8 cellular contexts compared by ENCODE assay signal in genomic region chr5:71445523-71446154, GRCh38. TPM values are rescaled to one million over a fixed set of nuclear protein-coding genes. Genes with fewer than 3 reads are reported as not detected.
DNase-seq lines count a peak whose midpoint lies in the region; ATAC-seq and TF ChIP-seq lines count a peak whose summit lies in the region.
"Not testable (repeated sequence)": the region's sequence is repeated elsewhere in the genome, so short reads cannot be mapped to it uniquely, and the experiment has no call there.

No MANE protein-coding gene starts in this region.

- not testable (repeated sequence) for H3K9ac ChIP-seq in HUES64 (ENCODE audit: low read depth, low read length); PC-3 (ENCODE audit: low read length); endodermal cell (ENCODE audit: extremely low read depth, low read length, poor library complexity, severe bottlenecking)

- DNase-seq in Caco-2 (peak; percentile 12 to 45), endodermal cell (peak; percentile 65), testis (peak; percentile 29)
- DNase-seq in PC-3; activated CD8-positive, alpha-beta memory T cell treated with anti-CD3 and anti-CD28 coated beads, Interleukin-2, amount 10 ng/mL, durations not matched to agents 7 days and 5 days; kidney epithelial cell (ENCODE audit: low read depth); nephron progenitor cell: not testable (repeated sequence)

- BruUV-seq in Caco-2 (replicated peaks; lab: Mats Ljungman, UMichigan); PC-3 (replicated peaks; lab: Mats Ljungman, UMichigan): not testable (repeated sequence)

- H3K4me3 Mint-ChIP-seq in Caco-2 (ENCODE audit: unreplicated experiment), result peak overlapping the region; percentile 50
- not testable (repeated sequence) for H3K4me3 Mint-ChIP-seq in activated CD8-positive, alpha-beta memory T cell treated with anti-CD3 and anti-CD28 coated beads, Interleukin-2, amount 10 ng/mL, durations not matched to agents 7 days and 5 days
- peak overlapping the region; percentile 49 for H3K4me3 Mint-ChIP-seq in endodermal cell
- peak overlapping the region; percentile 83 for H3K4me3 Mint-ChIP-seq in nephron progenitor cell

- not testable (repeated sequence) for H3K4me1 ChIP-seq in Caco-2; HUES64 (ENCODE audit: insufficient read depth, low read length); PC-3 (ENCODE audit: insufficient read depth, low read length); endodermal cell (ENCODE audit: control insufficient read depth, insufficient read depth, low read length); testis

- TF ChIP-seq POLR2A in testis (IDR thresholded peaks at IDR 0.05), result not testable (repeated sequence)

- H3K36me3 ChIP-seq in Caco-2 (ENCODE audit: control insufficient read depth, insufficient read depth, low read length); HUES64 (ENCODE audit: insufficient read depth, low read length); PC-3 (ENCODE audit: low read depth, low read length); endodermal cell (ENCODE audit: control insufficient read depth, insufficient read depth, low read length); kidney epithelial cell (ENCODE audit: control insufficient read depth, insufficient read depth, low read length); testis (ENCODE audit: low read depth, missing control alignments): not testable (repeated sequence)

- not testable (repeated sequence) for H2AFZ ChIP-seq in PC-3 (ENCODE audit: low read length)

- intact Hi-C loops in Caco-2 (cut with micrococcal nuclease; ENCODE audit: unreplicated experiment); PC-3 (cut with micrococcal nuclease); testis (cut with DNase I; ENCODE audit: low total_unique reads): not testable (repeated sequence)

- TF ChIP-seq CTCF in Caco-2 (IDR thresholded peaks at IDR 0.05; ENCODE audit: insufficient read depth in 1 of 2, low read depth in 1 of 2, low read length in 1 of 2, severe bottlenecking in 1 of 2, unreplicated experiment in 1 of 2); PC-3 (conservative IDR thresholded peaks at IDR 0.05; ENCODE audit: low read depth, low read length); endodermal cell (conservative IDR thresholded peaks at IDR 0.05); kidney epithelial cell (IDR thresholded peaks at IDR 0.05; ENCODE audit: insufficient read depth, low read length, poor library complexity, severe bottlenecking); nephron progenitor cell (IDR thresholded peaks at IDR 0.05); testis (IDR thresholded peaks at IDR 0.05): not testable (repeated sequence)

- WGBS in HUES64, result 6% methylated on average over 5 of the region's 20 CpGs
- 1 to 9% methylated on average over 6 to 11 of the region's 20 CpGs for WGBS in endodermal cell (ENCODE audit: insufficient coverage in 1 of 2, insufficient read length in 1 of 2), 2 experiments
- WGBS in testis, 2 donors, result 3 to 6% methylated on average over 4 to 10 of the region's 20 CpGs

- CTCF ChIA-PET in Caco-2 (lab: Charles Lee); PC-3 (lab: Charles Lee); activated CD8-positive, alpha-beta memory T cell treated with anti-CD3 and anti-CD28 coated beads, Interleukin-2, amount 10 ng/mL, durations not matched to agents 7 days and 5 days (lab: Charles Lee): not testable (repeated sequence)

- H3K4me1 Mint-ChIP-seq in Caco-2 (ENCODE audit: low read depth, unreplicated experiment), result not testable (repeated sequence)
- H3K4me1 Mint-ChIP-seq in activated CD8-positive, alpha-beta memory T cell treated with anti-CD3 and anti-CD28 coated beads, Interleukin-2, amount 10 ng/mL, durations not matched to agents 7 days and 5 days, result peaks cover 10% of the 10 kb centered on the region
- H3K4me1 Mint-ChIP-seq in endodermal cell (peaks cover 10% of the 10 kb centered on the region), nephron progenitor cell (peaks cover 10% of the 10 kb centered on the region)

- not testable (repeated sequence) for H3K79me2 ChIP-seq in PC-3 (ENCODE audit: low read length)

- H3K27ac Mint-ChIP-seq in Caco-2 (ENCODE audit: unreplicated experiment); activated CD8-positive, alpha-beta memory T cell treated with anti-CD3 and anti-CD28 coated beads, Interleukin-2, amount 10 ng/mL, durations not matched to agents 7 days and 5 days; endodermal cell; nephron progenitor cell: not testable (repeated sequence)

- H3K36me3 Mint-ChIP-seq in Caco-2 (ENCODE audit: insufficient read depth, unreplicated experiment); activated CD8-positive, alpha-beta memory T cell treated with anti-CD3 and anti-CD28 coated beads, Interleukin-2, amount 10 ng/mL, durations not matched to agents 7 days and 5 days; endodermal cell (ENCODE audit: low read depth); nephron progenitor cell (ENCODE audit: low read depth): not testable (repeated sequence)

- H3K9me2 ChIP-seq in PC-3 (replicated peaks; ENCODE audit: low read length), result not testable (repeated sequence)

- ATAC-seq in PC-3, result peak; percentile 35; the same call in 1 of the 2 replicates
- ATAC-seq in activated CD8-positive, alpha-beta memory T cell treated with anti-CD3 and anti-CD28 coated beads, Interleukin-2, amount 10 ng/mL, durations not matched to agents 7 days and 5 days, result peak; percentile 38

- H4K20me1 ChIP-seq in PC-3 (ENCODE audit: low read length), result not testable (repeated sequence)

- not testable (repeated sequence) for H3K9me3 Mint-ChIP-seq in Caco-2 (ENCODE audit: unreplicated experiment); activated CD8-positive, alpha-beta memory T cell treated with anti-CD3 and anti-CD28 coated beads, Interleukin-2, amount 10 ng/mL, durations not matched to agents 7 days and 5 days (ENCODE audit: low read depth); endodermal cell; nephron progenitor cell

- H3K27me3 Mint-ChIP-seq in Caco-2 (ENCODE audit: insufficient read depth, unreplicated experiment), result not testable (repeated sequence)
- peaks cover 42% of the 10 kb centered on the region for H3K27me3 Mint-ChIP-seq in activated CD8-positive, alpha-beta memory T cell treated with anti-CD3 and anti-CD28 coated beads, Interleukin-2, amount 10 ng/mL, durations not matched to agents 7 days and 5 days
- peaks cover 32% of the 10 kb centered on the region for H3K27me3 Mint-ChIP-seq in endodermal cell (ENCODE audit: insufficient read depth)
- peaks cover 29% of the 10 kb centered on the region for H3K27me3 Mint-ChIP-seq in nephron progenitor cell (ENCODE audit: low read depth, poor library complexity)

- H3F3A ChIP-seq in PC-3 (ENCODE audit: low read length, unreplicated experiment), result not testable (repeated sequence)

- not testable (repeated sequence) for H3K9me3 ChIP-seq in Caco-2; HUES64 (ENCODE audit: insufficient read depth, low read depth, low read length); PC-3 (ENCODE audit: low read length); endodermal cell (ENCODE audit: control insufficient read depth, low read length); testis

- not testable (repeated sequence) for H3K27me3 ChIP-seq in Caco-2 (replicated peaks; ENCODE audit: control insufficient read depth, insufficient read depth, low read length); endodermal cell (ENCODE audit: control insufficient read depth, insufficient read depth, low read length, poor library complexity, severe bottlenecking); kidney epithelial cell (ENCODE audit: control insufficient read depth, insufficient read depth, low read length); testis
- H3K27me3 ChIP-seq in HUES64 (ENCODE audit: insufficient read depth, low read length) (peaks cover 27% of the 10 kb centered on the region), PC-3 (ENCODE audit: low read length) (peaks cover 27% of the 10 kb centered on the region)

- peak overlapping the region; percentile 34; the same call in 1 of the 2 replicates for H3K4me2 ChIP-seq in PC-3 (ENCODE audit: low read length)

- H3K27ac ChIP-seq in HUES64 (ENCODE audit: low read depth, low read length); PC-3 (ENCODE audit: low read length); endodermal cell (ENCODE audit: low read depth, low read length); testis: not testable (repeated sequence)

- H3K4me3 ChIP-seq in Caco-2 (ENCODE audit: low read depth, low read length); PC-3 (ENCODE audit: low read length); testis: not testable (repeated sequence)
- peak overlapping the region; percentile 37 for H3K4me3 ChIP-seq in HUES64 (ENCODE audit: low read length)
- H3K4me3 ChIP-seq in endodermal cell (ENCODE audit: low read length), result peak overlapping the region; percentile 72
- H3K4me3 ChIP-seq in kidney epithelial cell (ENCODE audit: low read depth, low read length), result peak overlapping the region; percentile 15

- POLR2A ChIA-PET in Caco-2 (lab: Charles Lee); PC-3 (lab: Charles Lee; ENCODE audit: unreplicated experiment): not testable (repeated sequence)

RNA-seq across cellular contexts. Expression of gene BDP1, which starts 9.8 kb away (rescaled TPM):
- total RNA-seq in Caco-2 (2022) (27.5 and 30.5 TPM in 2 replicates), PC-3 (2014; rRNA removed) (17.9 and 18.4 TPM in 2 replicates), endodermal cell (10 to 100 TPM; 26.7 to 31.9 TPM), kidney epithelial cell (22.7 and 24.1 TPM in 2 replicates), testis (10 to 100 TPM; 34.6 to 47.3 TPM)
- polyA plus RNA-seq in HUES64 (2013, experiment 1 of 2), result 12.0 TPM
- polyA plus RNA-seq in HUES64 (2013, experiment 2 of 2), result 11.9 TPM
- 10 to 100 TPM; 36.0 to 37.9 TPM for total RNA-seq in activated CD8-positive, alpha-beta memory T cell treated with anti-CD3 and anti-CD28 coated beads, Interleukin-2, amount 10 ng/mL, durations not matched to agents 7 days and 5 days
- 14.1 TPM for polyA plus RNA-seq in endodermal cell (2013, experiment 1 of 2)
- polyA plus RNA-seq in endodermal cell (2013, experiment 2 of 2), result 15.2 TPM
- polyA plus RNA-seq in testis (ENCODE audit: insufficient read depth, low read depth, low replicate concordance), result 7.5 TPM
